9 cellular contexts compared by ENCODE assay signal in genomic region chr12:47704719-47705118, GRCh38. TPM values are rescaled to one million over a fixed set of nuclear protein-coding genes. Genes with fewer than 3 reads are reported as not detected.
DNase-seq lines count a peak whose midpoint lies in the region; ATAC-seq and TF ChIP-seq lines count a peak whose summit lies in the region.
"Had no signal": no experiment of that assay in that cellular context is flagged by ENCODE, and none has a peak within 500 bp of the region (broad histone marks: within the 10 kb centered on the region; RNA-seq: fewer than 3 reads in every experiment).

No MANE protein-coding gene starts in this region.

- H3K36me3 Mint-ChIP-seq in CD8-positive, alpha-beta memory T cell: peaks cover 0 to 33% (median 6%) of the 10 kb centered on the region in 3 donors
- H3K36me3 Mint-ChIP-seq in neural crest cell (ENCODE audit: low read depth): no peaks in the 10 kb centered on the region

- POLR2A ChIA-PET in CD8-positive, alpha-beta memory T cell (lab: Charles Lee): no interaction called here

- H3K4me3 ChIP-seq in CD8-positive, alpha-beta memory T cell (ENCODE audit: low read length): peak overlapping the region; percentile 83
- peak overlapping the region; percentile 66 for H3K4me3 ChIP-seq in MG63
- peak overlapping the region; percentile 86 to 96 for H3K4me3 ChIP-seq in duodenal mucosa (ENCODE audit: low read depth in 1 of 2, low read length in 2 of 2)

- H3K9me3 ChIP-seq in CD8-positive, alpha-beta memory T cell (ENCODE audit: low read length): no peaks in the 10 kb centered on the region
- H3K9me3 ChIP-seq in MG63: no peaks in the 10 kb centered on the region
- no peaks in the 10 kb centered on the region for H3K9me3 ChIP-seq in duodenal mucosa (ENCODE audit: control insufficient read depth in 1 of 2, low read length in 2 of 2)

- peak overlapping the region; percentile 90 to 99 (median 98) for H3K4me3 Mint-ChIP-seq in CD8-positive, alpha-beta memory T cell
- peak overlapping the region; percentile 87 for H3K4me3 Mint-ChIP-seq in neural crest cell

- H3K27me3 Mint-ChIP-seq in CD8-positive, alpha-beta memory T cell: no peaks in the 10 kb centered on the region
- no peaks in the 10 kb centered on the region for H3K27me3 Mint-ChIP-seq in neural crest cell (ENCODE audit: low read depth)

- peaks cover 40% of the 10 kb centered on the region for H3K4me1 ChIP-seq in CD8-positive, alpha-beta memory T cell (ENCODE audit: insufficient read depth, low read length)
- H3K4me1 ChIP-seq in duodenal mucosa (ENCODE audit: control insufficient read depth in 1 of 2, insufficient read depth in 2 of 2, low read length in 2 of 2): peaks cover 18 to 28% of the 10 kb centered on the region in 2 donors

- no peak overlapping the region for H3K27ac ChIP-seq in CD8-positive, alpha-beta memory T cell (ENCODE audit: low read depth, low read length)
- no peak overlapping the region for H3K27ac ChIP-seq in duodenal mucosa (ENCODE audit: low read depth, low read length)

- H3K9me3 Mint-ChIP-seq in CD8-positive, alpha-beta memory T cell: no peaks in the 10 kb centered on the region
- H3K9me3 Mint-ChIP-seq in neural crest cell: no peaks in the 10 kb centered on the region

- CTCF ChIA-PET in CD8-positive, alpha-beta memory T cell (lab: Charles Lee): interaction anchor here (0.9 to 2.8 kb wide), 3 partner anchors 10 to 62 kb away, joined by 3 to 12 read pairs (median 3); no protein-coding TSS in a partner anchor

- no peak for ATAC-seq in HG03442 (IDR thresholded peaks at IDR 0.05; ENCODE audit: unreplicated experiment)

- H3K27me3 ChIP-seq in CD8-positive, alpha-beta memory T cell (ENCODE audit: insufficient read depth, low read length, poor library complexity, severe bottlenecking): no peaks in the 10 kb centered on the region
- H3K27me3 ChIP-seq in MG63 (no peaks in the 10 kb centered on the region), duodenal mucosa (ENCODE audit: control insufficient read depth in 1 of 2, insufficient read depth in 2 of 2, low read length in 2 of 2) (no peaks in the 10 kb centered on the region)

- H3K9ac ChIP-seq in duodenal mucosa (ENCODE audit: low read depth in 1 of 2, low read length in 2 of 2): peak overlapping the region; percentile 65 to 92

- peak overlapping the region; percentile 29 to 96 (median 88) for H3K27ac Mint-ChIP-seq in CD8-positive, alpha-beta memory T cell
- H3K27ac Mint-ChIP-seq in neural crest cell (ENCODE audit: unreplicated experiment): no peak overlapping the region

- TF ChIP-seq CTCF in neural crest cell (conservative IDR thresholded peaks at IDR 0.05): no peak

- H3K4me1 Mint-ChIP-seq in CD8-positive, alpha-beta memory T cell: peaks cover 40 to 76% (median 70%) of the 10 kb centered on the region in 3 donors
- peaks cover 27% of the 10 kb centered on the region for H3K4me1 Mint-ChIP-seq in neural crest cell

- no peak for DNase-seq in CD8-positive, alpha-beta memory T cell
- DNase-seq in MG63 (no peak), neural crest cell (ENCODE audit: low read depth, low spot score) (no peak), amygdala (lab: John Stamatoyannopoulos, UW) (no peak), GM19238 (ENCODE audit: insufficient read length, low spot score) (no peak), DMS53 (lab: John Stamatoyannopoulos, UW) (no peak)
- DNase-seq: foreskin melanocyte had no signal

- peaks cover 13% of the 10 kb centered on the region for H3K36me3 ChIP-seq in CD8-positive, alpha-beta memory T cell (ENCODE audit: insufficient read depth, low read length)
- H3K36me3 ChIP-seq in MG63 (peaks cover 33% of the 10 kb centered on the region), duodenal mucosa (ENCODE audit: control insufficient read depth in 1 of 2, insufficient read depth in 2 of 2, low read length in 2 of 2) (peaks cover 0 to 4% of the 10 kb centered on the region in 2 donors)

RNA-seq across cellular contexts. Expression of gene RPAP3, which starts 1.1 kb away (rescaled TPM):
- total RNA-seq in CD8-positive, alpha-beta memory T cell: 10 to 100 TPM; 54.0 to 58.1 TPM
- polyA plus RNA-seq in CD8-positive, alpha-beta memory T cell: 35.3 TPM
- total RNA-seq in MG63 (2014; rRNA removed; shearing (Covaris generic); ENCODE audit: low replicate concordance): 18.1 and 56.5 TPM in 2 replicates
- 45.2 and 49.4 TPM in 2 replicates for total RNA-seq in neural crest cell

RNA-seq across cellular contexts. Expression of gene ENDOU, which starts 20.6 kb away (rescaled TPM):
- total RNA-seq in CD8-positive, alpha-beta memory T cell: not detected
- not detected for polyA plus RNA-seq in CD8-positive, alpha-beta memory T cell
- not detected in 2 replicates for total RNA-seq in MG63 (2014; rRNA removed; shearing (Covaris generic); ENCODE audit: low replicate concordance)
- total RNA-seq in neural crest cell: not detected in 2 replicates

RNA-seq across cellular contexts. Expression of gene RAPGEF3, which starts 54.0 kb away (rescaled TPM):
- total RNA-seq in CD8-positive, alpha-beta memory T cell: 1 to 10 TPM in 1 of 2 experiments, under 1 TPM in 1; 0.95 to 1.1 TPM
- 0.15 TPM for polyA plus RNA-seq in CD8-positive, alpha-beta memory T cell
- total RNA-seq in MG63 (2014; rRNA removed; shearing (Covaris generic); ENCODE audit: low replicate concordance): 2.9 and 6.1 TPM in 2 replicates
- 0.89 and 1.4 TPM in 2 replicates for total RNA-seq in neural crest cell
